24 cellular contexts compared by ENCODE assay signal in the genomic region with DNA sequence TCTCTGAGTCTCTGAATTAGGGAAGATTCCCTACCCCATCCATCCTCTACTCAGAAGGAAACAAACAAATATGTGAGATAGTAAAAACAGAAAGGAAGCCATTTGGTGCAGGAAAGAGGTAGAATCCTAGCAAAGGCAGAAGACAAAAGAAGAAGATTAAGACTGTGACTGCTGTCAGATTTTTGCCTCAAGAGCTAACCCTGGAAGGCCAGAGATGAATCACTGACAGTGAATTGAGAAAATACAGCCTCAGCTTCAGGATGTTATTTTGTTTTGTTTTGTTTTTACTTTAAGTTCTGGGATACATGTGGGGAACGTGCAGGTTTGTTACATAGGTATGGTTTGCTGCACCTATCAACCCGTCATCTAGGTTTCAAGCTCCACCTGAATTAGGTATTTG. TPM values are rescaled to one million over a fixed set of nuclear protein-coding genes. Genes with fewer than 3 reads are reported as not detected.
A peak's percentile ranks its signal among the peaks of the same experiment; 100 is the strongest.
DNase-seq lines count a peak whose midpoint lies in the region; ATAC-seq and TF ChIP-seq lines count a peak whose summit lies in the region.
"Had no signal": no experiment of that assay in that cellular context is flagged by ENCODE, and none has a peak within 500 bp of the region (broad histone marks: within the 10 kb centered on the region; RNA-seq: fewer than 3 reads in every experiment).

No MANE protein-coding gene starts in this region.

- H3K27ac Mint-ChIP-seq in stimulated activated effector memory CD8-positive, alpha-beta T cell treated with anti-CD3 and anti-CD28 coated beads, Interleukin-12 subunit alpha, Interleukin-12 subunit beta, amount 100 ng/mL, for 72 hours = no peak overlapping the region
- H3K27ac Mint-ChIP-seq: activated CD4-positive, alpha-beta T cell treated with anti-CD3 and anti-CD28 coated beads for 36 hours; T-cell had no signal

- no peak for TF ChIP-seq CTCF in foreskin fibroblast (IDR thresholded peaks at IDR 0.05; ENCODE audit: low read depth, low read length)

- no peak overlapping the region for H2AFZ ChIP-seq in GM23248
- H2AFZ ChIP-seq: PC-9 had no signal

- H3K4me3 Mint-ChIP-seq in stimulated activated effector memory CD8-positive, alpha-beta T cell treated with anti-CD3 and anti-CD28 coated beads, Interleukin-12 subunit alpha, Interleukin-12 subunit beta, amount 100 ng/mL, for 72 hours = no peak overlapping the region
- H3K4me3 Mint-ChIP-seq: activated CD4-positive, alpha-beta T cell treated with anti-CD3 and anti-CD28 coated beads for 36 hours; neural crest cell; T-cell had no signal

- H3K79me2 ChIP-seq in GM23248 (ENCODE audit: insufficient read depth) = peaks cover 64% of the 10 kb centered on the region

- peak overlapping the region; percentile 5; the same call in 1 of the 2 replicates for H3K27ac ChIP-seq in GM23248
- H3K27ac ChIP-seq: breast epithelium, coronary artery, heart right ventricle, left lung, PC-9 had no signal

- H3K4me2 ChIP-seq in GM23248 (ENCODE audit: unreplicated experiment) = no peak overlapping the region
- H3K4me2 ChIP-seq: PC-9 had no signal

- in situ Hi-C loops in GM23248 (cut with MboI) = no loop called here

- DNase-seq in GM23248 = peak; percentile 51
- DNase-seq in adipocyte (ENCODE audit: low read depth) = peak; percentile 47
- peak; percentile 33 to 64 for DNase-seq in foreskin fibroblast
- DNase-seq in stimulated activated effector memory CD8-positive, alpha-beta T cell treated with anti-CD3 and anti-CD28 coated beads, Interleukin-12 subunit alpha, Interleukin-12 subunit beta, amount 100 ng/mL, for 72 hours (ENCODE audit: low spot score in 2 of 2) = no peak
- no peak for DNase-seq in T-helper 2 cell
- DNase-seq in kidney tubule cell (ENCODE audit: low spot score) = no peak
- DNase-seq in NCI-H1436 treated with DMSO at 0.1 percent for 48 hours (lab: John Stamatoyannopoulos, UW) = no peak
- DNase-seq: activated CD4-positive, alpha-beta T cell treated with anti-CD3 and anti-CD28 coated beads for 36 hours; BE2C; DMS79; heart right ventricle; left lung; NCI-H1105; NCI-H2029 treated with DMSO at 0.1 percent for 48 hours; NCI-H510A treated with DMSO at 0.1 percent for 48 hours; PC-9; psoas muscle; SHP77; small intestine; stimulated activated naive CD4-positive, alpha-beta T cell treated with Interleukin-2 at 50 U/mL for 16 hours; T-cell had no signal

- peaks cover 87% of the 10 kb centered on the region for H3K36me3 Mint-ChIP-seq in stimulated activated effector memory CD8-positive, alpha-beta T cell treated with anti-CD3 and anti-CD28 coated beads, Interleukin-12 subunit alpha, Interleukin-12 subunit beta, amount 100 ng/mL, for 72 hours

- peak; percentile 67 for ATAC-seq in stimulated activated effector memory CD8-positive, alpha-beta T cell treated with anti-CD3 and anti-CD28 coated beads, Interleukin-12 subunit alpha, Interleukin-12 subunit beta, amount 100 ng/mL, for 72 hours
- ATAC-seq: activated CD4-positive, alpha-beta T cell treated with anti-CD3 and anti-CD28 coated beads for 36 hours; heart right ventricle; left lung; psoas muscle; T-cell had no signal

- no peaks in the 10 kb centered on the region for H3K9me2 ChIP-seq in GM23248 (ENCODE audit: insufficient read depth)

- H4K20me1 ChIP-seq in GM23248 (ENCODE audit: insufficient read depth) = no peaks in the 10 kb centered on the region; the same call in 1 of the 2 replicates

- H3K4me3 ChIP-seq in GM23248 = no peak overlapping the region
- no peak overlapping the region for H3K4me3 ChIP-seq in adipocyte (ENCODE audit: low read length)
- H3K4me3 ChIP-seq in foreskin fibroblast (ENCODE audit: low read depth in 1 of 2, low read length in 2 of 2) = no peak overlapping the region
- H3K4me3 ChIP-seq: breast epithelium, coronary artery, heart right ventricle, left lung, PC-9, psoas muscle had no signal

- H3K9me3 ChIP-seq in GM23248 (ENCODE audit: low read depth) (no peaks in the 10 kb centered on the region), adipocyte (ENCODE audit: control insufficient read depth, low read length) (no peaks in the 10 kb centered on the region)
- H3K9me3 ChIP-seq: BE2C, breast epithelium, heart right ventricle, left lung, psoas muscle had no signal

- H3K36me3 ChIP-seq in GM23248 (ENCODE audit: low read depth) (no peaks in the 10 kb centered on the region), adipocyte (ENCODE audit: control insufficient read depth, insufficient read depth, low read length, severe bottlenecking) (no peaks in the 10 kb centered on the region)
- H3K36me3 ChIP-seq: BE2C, breast epithelium had no signal

- H3K27me3 ChIP-seq in GM23248 (replicated peaks; ENCODE audit: insufficient read depth) (no peaks in the 10 kb centered on the region), adipocyte (replicated peaks; ENCODE audit: control insufficient read depth, insufficient read depth, low read length) (no peaks in the 10 kb centered on the region)
- H3K27me3 ChIP-seq: BE2C, breast epithelium, heart right ventricle, left lung had no signal

- 20 to 56% methylated on average over 1 to 2 of the region's 2 CpGs for WGBS in GM23248 (ENCODE audit: low coverage in 1 of 2, low lambda C conversion rate in 2 of 2, missing lambda C conversion rate in 2 of 2), 2 experiments

- H3K9ac ChIP-seq in GM23248 = no peak overlapping the region
- no peak overlapping the region for H3K9ac ChIP-seq in adipocyte (ENCODE audit: low read length)

- peaks cover 41% of the 10 kb centered on the region for H3K4me1 ChIP-seq in GM23248 (ENCODE audit: insufficient read depth)
- peaks cover 31% of the 10 kb centered on the region for H3K4me1 ChIP-seq in adipocyte (ENCODE audit: control insufficient read depth, insufficient read depth, low read length)

- peaks cover 39% of the 10 kb centered on the region for H3K4me1 Mint-ChIP-seq in stimulated activated effector memory CD8-positive, alpha-beta T cell treated with anti-CD3 and anti-CD28 coated beads, Interleukin-12 subunit alpha, Interleukin-12 subunit beta, amount 100 ng/mL, for 72 hours

- H3K9me3 Mint-ChIP-seq in stimulated activated effector memory CD8-positive, alpha-beta T cell treated with anti-CD3 and anti-CD28 coated beads, Interleukin-12 subunit alpha, Interleukin-12 subunit beta, amount 100 ng/mL, for 72 hours = no peaks in the 10 kb centered on the region
- H3K9me3 Mint-ChIP-seq: neural crest cell, T-cell had no signal

- peaks cover 37% of the 10 kb centered on the region for H3F3A ChIP-seq in GM23248 (ENCODE audit: insufficient read depth)

RNA-seq across cellular contexts. Expression of gene DSTYK, which starts 31.7 kb away (rescaled TPM):
- total RNA-seq in GM23248 (2014; rRNA removed; shearing (Covaris generic)) = 11.3 and 12.1 TPM in 2 replicates
- 9.8 and 10.6 TPM in 2 replicates for polyA plus RNA-seq in GM23248 (2016; fragmentation: Nextera tagmentation; extraction: Ambion mirVana)

RNA-seq across cellular contexts. Expression of gene TMCC2, which starts 47.9 kb away (rescaled TPM):
- total RNA-seq in GM23248 (2014; rRNA removed; shearing (Covaris generic)) = 1.7 and 2.7 TPM in 2 replicates
- polyA plus RNA-seq in GM23248 (2016; fragmentation: Nextera tagmentation; extraction: Ambion mirVana) = 0.39 and 0.63 TPM in 2 replicates

RNA-seq across cellular contexts. Expression of gene RBBP5, which starts 58.1 kb away (rescaled TPM):
- total RNA-seq in GM23248 (2014; rRNA removed; shearing (Covaris generic)) = 14.3 and 30.2 TPM in 2 replicates
- 13.6 and 14.7 TPM in 2 replicates for polyA plus RNA-seq in GM23248 (2016; fragmentation: Nextera tagmentation; extraction: Ambion mirVana)

Comparison
In these comparisons a context has a peak if more than half of its experiments do, and no peak if none do; other contexts are left out.
1. DNase-seq: peak in GM23248 (single experiment), adipocyte (single experiment) and foreskin fibroblast (2 of 2); none in stimulated activated effector memory CD8-positive, alpha-beta T cell treated with anti-CD3 and anti-CD28 coated beads, Interleukin-12 subunit alpha, Interleukin-12 subunit beta, amount 100 ng/mL, for 72 hours (0 of 2), T-helper 2 cell (0 of 5), kidney tubule cell (single experiment) and NCI-H1436 treated with DMSO at 0.1 percent for 48 hours (single experiment).